Comparison of ENCODE assay signal across 27 cellular contexts in the genomic region with DNA sequence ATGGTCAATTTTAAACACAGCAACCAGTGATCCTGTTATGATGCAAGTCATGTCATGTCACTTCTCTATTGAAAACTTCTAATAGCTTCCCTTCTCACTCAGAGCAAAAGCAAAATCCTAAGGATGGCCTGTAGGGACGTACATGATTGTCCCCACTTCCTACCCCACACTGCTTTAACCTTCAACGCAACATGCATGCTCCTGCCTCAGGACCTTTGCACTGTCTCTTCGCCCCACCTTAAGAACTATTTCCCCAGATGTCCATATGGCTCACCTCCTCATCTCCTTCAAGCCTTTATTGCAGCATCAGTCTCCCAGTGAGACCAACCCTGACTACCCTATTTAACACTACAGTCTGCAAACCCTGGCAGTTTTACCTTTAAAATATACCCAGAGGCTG.
"Had no signal": no experiment of that assay in that cellular context is flagged by ENCODE, and none has a peak within 500 bp of the region (broad histone marks: within the 10 kb centered on the region; RNA-seq: fewer than 3 reads in every experiment).

No MANE protein-coding gene starts in this region.

- H3K9me3 ChIP-seq: ascending aorta, breast epithelium, colonic mucosa had no signal

- H3K27me3 ChIP-seq: ascending aorta, breast epithelium, cardiac muscle cell, colonic mucosa had no signal

- H3K27ac ChIP-seq: ascending aorta, breast epithelium, cardiac muscle cell, colonic mucosa, dorsolateral prefrontal cortex had no signal

- H3K4me3 ChIP-seq: ascending aorta, breast epithelium, cardiac muscle cell, colonic mucosa, dorsolateral prefrontal cortex had no signal

- H3K4me1 ChIP-seq: ascending aorta, breast epithelium, colonic mucosa had no signal

- DNase-seq: activated CD4-positive, alpha-beta memory T cell treated with anti-CD3 and anti-CD28 coated beads, Interleukin-2, amount 10 ng/mL, durations not matched to agents 7 days and 5 days; activated CD4-positive, alpha-beta T cell treated with anti-CD3 and anti-CD28 coated beads for 36 hours; activated CD4-positive, alpha-beta T cell treated with anti-CD3 and anti-CD28 coated beads, Interleukin-2, amount 10 ng/mL, durations not matched to agents 7 days and 5 days; activated CD4-positive, alpha-beta T cell treated with anti-CD3 and anti-CD28 coated beads, Interleukin-2, amount 50 U/mL, for 4 hours; activated CD4-positive, CD25-positive, alpha-beta regulatory T cell; activated CD4-positive, CD25-positive, alpha-beta regulatory T cell treated with anti-CD3 and anti-CD28 coated beads, Interleukin-2, amount 50 U/mL, for 72 hours; activated CD8-positive, alpha-beta memory T cell treated with anti-CD3 and anti-CD28 coated beads, Interleukin-2, amount 50 U/mL, for 48 hours; activated gamma-delta T cell; activated naive CD4-positive, alpha-beta T cell; activated naive CD4-positive, alpha-beta T cell treated with anti-CD3 and anti-CD28 coated beads, Interleukin-2, amount 10 ng/mL, durations not matched to agents 7 days and 5 days; activated naive CD8-positive, alpha-beta T cell treated with anti-CD3 and anti-CD28 coated beads, Interleukin-2, amount 10 ng/mL, durations not matched to agents 7 days and 5 days; activated T-cell treated with anti-CD3 and anti-CD28 coated beads for 4 hours; activated T-cell treated with anti-CD3 and anti-CD28 coated beads, Interleukin-2, amount 50 U/mL, for 24 hours; activated T-cell treated with anti-CD3 and anti-CD28 coated beads, Interleukin-2, amount 50 U/mL, for 72 hours; central memory CD4-positive, alpha-beta T cell; cerebellar nuclear complex; colonic mucosa; dorsolateral prefrontal cortex; effector memory CD4-positive, alpha-beta T cell; endodermal cell; foreskin fibroblast; T-helper 2 cell had no signal

- ATAC-seq: activated CD4-positive, alpha-beta T cell treated with anti-CD3 and anti-CD28 coated beads for 36 hours; activated T-cell treated with anti-CD3 and anti-CD28 coated beads, Interleukin-2, amount 50 U/mL, for 72 hours; esophagus mucosa had no signal

- H3K36me3 ChIP-seq: breast epithelium, cardiac muscle cell, colonic mucosa had no signal

- FAIRE-seq: frontal cortex had no signal
